In genomic region chr4:174283507-174284180, GRCh38 we compare ENCODE assay signal across 8 cellular contexts.
A peak's percentile ranks its signal among the peaks of the same experiment; 100 is the strongest.
DNase-seq lines count a peak whose midpoint lies in the region; ATAC-seq lines count a peak whose summit lies in the region.

Gene CEP44 (plus strand): TSS chr4:174283911. CDS start chr4:174299122, 15,211 bp downstream.
Gene FBXO8 (minus strand): TSS chr4:174283667. CDS start chr4:174263092, 20,575 bp downstream.

- H3K36me3 ChIP-seq in ACC112 (ENCODE audit: insufficient read depth, low read length), result peaks cover 14% of the 10 kb centered on the region; the same call in 1 of the 2 replicates

- H3K4me3 ChIP-seq in ACC112 (ENCODE audit: low read depth, low read length), result peak within 1 kb of the TSS; percentile 96

- ATAC-seq in GM18858 (IDR thresholded peaks at IDR 0.05; ENCODE audit: unreplicated experiment), result peak; percentile 38
- ATAC-seq in HG03097 (IDR thresholded peaks at IDR 0.05; ENCODE audit: low FRiP score, unreplicated experiment), result peak; percentile 42

- H3K27ac ChIP-seq in ACC112 (ENCODE audit: low read depth, low read length) (peak within 1 kb of the TSS; percentile 98), caudate nucleus (ENCODE audit: low read depth, low read length) (peak within 1 kb of the TSS; percentile 100)

- DNase-seq in NCI-H2196 treated with DMSO at 0.1 percent for 48 hours (lab: John Stamatoyannopoulos, UW; ENCODE audit: unreplicated experiment) (peak; percentile 17), caudate nucleus (lab: John Stamatoyannopoulos, UW) (peak in 60 of 61 donors; percentile 40 to 95 (median 76)), islet precursor cell (peak; percentile 87)
- DNase-seq in activated CD4-positive, CD25-positive, alpha-beta regulatory T cell (lab: John Stamatoyannopoulos, UW), result peak; percentile 27 to 41 (median 34)
- DNase-seq in stimulated activated CD4-positive, alpha-beta T cell treated with anti-CD3 and anti-CD28 coated beads, Interleukin-12 subunit alpha, Interleukin-12 subunit beta, amount 100 ng/mL, for 4 hours, result peak; percentile 53

- peak within 1 kb of the TSS; percentile 100 for H2AFZ ChIP-seq in ACC112 (ENCODE audit: low read length, unreplicated experiment)

- H3K79me2 ChIP-seq in ACC112 (ENCODE audit: control insufficient read depth, insufficient read depth, low read length, unreplicated experiment), result peaks cover 73% of the 10 kb centered on the region

- H3K27me3 ChIP-seq in ACC112 (ENCODE audit: insufficient read depth, low read length), result no peaks in the 10 kb centered on the region

- peaks cover 23% of the 10 kb centered on the region for H3K4me1 ChIP-seq in ACC112 (ENCODE audit: control insufficient read depth, insufficient read depth, low read length, unreplicated experiment)

Comparison
In these comparisons a context has a peak if more than half of its experiments do, and no peak if none do; other contexts are left out.
1. Peak in every context shown above with its lines: DNase-seq, ATAC-seq, H3K4me3 ChIP-seq and H3K27ac ChIP-seq.
2. DNase-seq: peak in every context shown above with its lines; median percentile 87 in islet precursor cell; 76 in caudate nucleus; 53 in stimulated activated CD4-positive, alpha-beta T cell treated with anti-CD3 and anti-CD28 coated beads, Interleukin-12 subunit alpha, Interleukin-12 subunit beta, amount 100 ng/mL, for 4 hours; 34 in activated CD4-positive, CD25-positive, alpha-beta regulatory T cell; 17 in NCI-H2196 treated with DMSO at 0.1 percent for 48 hours.